ENCODE assay signal across 1 cellular context in genomic region chr15:45337224-45337623, GRCh38.
TF ChIP-seq lines count a peak whose summit lies in the region.

No MANE protein-coding gene starts in this region.

TF ChIP-seq in GM23338, 12 proteins besides CTCF, POLR2A, EP300 and RAD21 (continued from another document):
- TF ChIP-seq ZNF462 (CRISPR knock-in tag; IDR thresholded peaks at IDR 0.05) (no peak), EZH2phosphoT487 (IDR thresholded peaks at IDR 0.05; ENCODE audit: unreplicated experiment) (no peak), POLR2AphosphoS5 (IDR thresholded peaks at IDR 0.05; ENCODE audit: low read depth) (no peak), EZH2 (IDR thresholded peaks at IDR 0.05; ENCODE audit: low read depth, unreplicated experiment) (no peak), CREB1 (CRISPR knock-in tag; IDR thresholded peaks at IDR 0.05; ENCODE audit: low read depth) (no peak)
